ENCODE assay signal across 20 cellular contexts in the genomic region with DNA sequence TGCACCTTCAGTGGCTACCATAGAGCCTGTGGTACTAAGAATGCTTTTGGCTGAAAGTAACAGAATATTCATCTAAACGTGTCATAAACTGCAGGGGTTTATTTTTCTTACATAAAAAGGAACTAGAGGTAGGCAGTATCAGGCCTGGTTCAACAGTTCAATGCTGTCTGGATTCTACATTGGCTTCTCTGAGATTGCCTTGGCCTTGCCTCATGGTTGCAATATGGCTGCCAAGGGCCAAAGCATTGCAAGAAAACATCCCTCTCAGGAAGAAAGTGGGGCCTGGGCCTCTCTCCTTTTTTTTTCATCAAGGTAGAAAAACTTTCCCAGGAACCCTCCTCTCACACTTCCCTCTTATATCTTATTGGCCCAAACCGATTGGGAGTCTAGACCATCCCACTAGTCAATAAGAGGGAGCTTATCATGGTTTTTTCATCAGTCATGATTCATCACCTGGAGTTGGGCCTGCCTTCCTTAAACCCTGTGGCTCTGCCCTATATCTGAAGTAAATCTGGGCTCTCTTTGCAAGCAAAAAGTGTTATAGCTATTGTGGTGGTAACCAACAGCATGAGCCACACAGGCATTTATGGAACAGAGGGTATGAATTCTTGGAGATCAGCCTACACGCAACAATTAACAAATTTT.
"Had no signal": no experiment of that assay in that cellular context is flagged by ENCODE, and none has a peak within 500 bp of the region (broad histone marks: within the 10 kb centered on the region; RNA-seq: fewer than 3 reads in every experiment).

No MANE protein-coding gene starts in this region.

- DNase-seq: activated CD4-positive, alpha-beta T cell treated with anti-CD3 and anti-CD28 coated beads, Interleukin-2, amount 50 U/mL, for 4 hours; activated naive CD4-positive, alpha-beta T cell treated with anti-CD3 and anti-CD28 coated beads for 36 hours; activated T-cell treated with anti-CD3 and anti-CD28 coated beads for 4 hours; adrenal gland; body of pancreas; central memory CD4-positive, alpha-beta T cell; colonic mucosa; effector CD4-positive, alpha-beta T cell; esophagus squamous epithelium; islet precursor cell; naive B cell; nucleus accumbens; stimulated activated CD4-positive, alpha-beta T cell treated with anti-CD3 and anti-CD28 coated beads, Interleukin-15, amount 100 ng/mL, for 24 hours; stimulated activated CD4-positive, alpha-beta T cell treated with anti-CD3 and anti-CD28 coated beads, Interleukin-4, amount 100 ng/mL, for 1 hour; stimulated activated naive CD4-positive, alpha-beta T cell treated with Interleukin-2 at 50 U/mL for 16 hours; trophoblast cell had no signal

- H3K4me3 ChIP-seq: adrenal gland, body of pancreas, colonic mucosa, esophagus squamous epithelium, hepatocyte, right atrium auricular region had no signal

- H3K4me2 ChIP-seq: hepatocyte had no signal

- H3K79me2 ChIP-seq: hepatocyte had no signal

- H3K27me3 ChIP-seq: body of pancreas, hepatocyte, right atrium auricular region had no signal

- ATAC-seq: activated CD4-positive, CD25-positive, alpha-beta regulatory T cell treated with anti-CD3 and anti-CD28 coated beads, Interleukin-2, amount 50 U/mL, for 24 hours; activated T-helper 17 cell treated with anti-CD3 and anti-CD28 coated beads, Interleukin-2, amount 50 U/mL, for 72 hours; body of pancreas had no signal

- H3K36me3 ChIP-seq: adrenal gland, colonic mucosa, esophagus squamous epithelium, right atrium auricular region had no signal

- H3K36me3 Mint-ChIP-seq: naive B cell had no signal

- H3K9me3 Mint-ChIP-seq: activated naive CD4-positive, alpha-beta T cell treated with anti-CD3 and anti-CD28 coated beads for 36 hours; activated T-helper 17 cell treated with anti-CD3 and anti-CD28 coated beads, Interleukin-2, amount 50 U/mL, for 72 hours had no signal

- H3K9me3 ChIP-seq: adrenal gland, body of pancreas, colonic mucosa, esophagus squamous epithelium, right atrium auricular region had no signal

- H3K27me3 Mint-ChIP-seq: activated T-helper 17 cell treated with anti-CD3 and anti-CD28 coated beads, Interleukin-2, amount 50 U/mL, for 72 hours; naive B cell had no signal

- H3K27ac ChIP-seq: adrenal gland, body of pancreas, colonic mucosa, hepatocyte, right atrium auricular region had no signal

- H2AFZ ChIP-seq: hepatocyte had no signal

- H3K4me1 ChIP-seq: colonic mucosa, right atrium auricular region had no signal
